ENCODE assay signal across 8 cellular contexts in genomic region chr13:73715910-73716257, GRCh38.
DNase-seq lines count a peak whose midpoint lies in the region; ATAC-seq and TF ChIP-seq lines count a peak whose summit lies in the region.

No MANE protein-coding gene starts in this region.

- DNase-seq in epithelial cell of esophagus (ENCODE audit: low read depth): peak; percentile 78
- no peak for DNase-seq in NCI-H2081 (lab: John Stamatoyannopoulos, UW)
- no peak for DNase-seq in CD1c-positive myeloid dendritic cell (ENCODE audit: extremely low spot score)
- no peak for DNase-seq in endothelial cell (ENCODE audit: low spot score)
- DNase-seq in NCI-H1930 (lab: John Stamatoyannopoulos, UW): no peak

- no peaks in the 10 kb centered on the region for H3K27me3 Mint-ChIP-seq in endothelial cell (ENCODE audit: unreplicated experiment)

- ATAC-seq in GM18498 (IDR thresholded peaks at IDR 0.05; ENCODE audit: unreplicated experiment) (peak; percentile 58), GM21423 (IDR thresholded peaks at IDR 0.05; ENCODE audit: unreplicated experiment) (peak; percentile 60), HG03442 (IDR thresholded peaks at IDR 0.05; ENCODE audit: unreplicated experiment) (peak; percentile 57)

- H3K27ac Mint-ChIP-seq in endothelial cell (ENCODE audit: unreplicated experiment): no peak overlapping the region

- no peaks in the 10 kb centered on the region for H3K4me1 Mint-ChIP-seq in endothelial cell (ENCODE audit: unreplicated experiment)

- peaks cover 5% of the 10 kb centered on the region for H3K36me3 Mint-ChIP-seq in endothelial cell (ENCODE audit: low read depth, unreplicated experiment)

- no peak overlapping the region for H3K4me3 Mint-ChIP-seq in endothelial cell (ENCODE audit: unreplicated experiment)

- no peaks in the 10 kb centered on the region for H3K9me3 Mint-ChIP-seq in endothelial cell (ENCODE audit: unreplicated experiment)

- TF ChIP-seq CTCF in epithelial cell of esophagus (IDR thresholded peaks at IDR 0.05; ENCODE audit: insufficient read depth, low read depth, low read length, missing control alignments) (no peak), endothelial cell (IDR thresholded peaks at IDR 0.05; ENCODE audit: unreplicated experiment) (no peak)

- H3K4me3 ChIP-seq in epithelial cell of esophagus (ENCODE audit: low read length): no peak overlapping the region
